ENCODE assay signal across 22 cellular contexts in the genomic region with DNA sequence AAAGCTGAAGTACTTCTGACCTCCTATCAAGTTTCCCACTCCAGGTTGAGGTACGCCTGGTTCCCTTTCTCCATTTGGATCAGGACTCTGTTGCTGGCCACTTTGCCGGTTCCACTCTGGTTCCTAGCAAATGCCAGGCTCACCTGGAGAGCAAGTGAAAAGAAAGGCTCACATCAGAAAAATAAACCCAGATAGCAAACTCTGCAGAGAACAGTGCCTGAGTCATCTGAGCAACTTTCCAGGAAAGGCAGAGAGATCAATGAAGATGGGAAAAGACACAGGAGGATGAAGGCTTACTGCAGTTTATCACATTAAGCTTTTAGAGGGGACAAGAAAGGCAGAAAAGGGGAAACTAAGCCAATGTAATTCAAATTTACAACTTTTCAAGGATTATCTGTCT. TPM values are rescaled to one million over a fixed set of nuclear protein-coding genes. Genes with fewer than 3 reads are reported as not detected.
DNase-seq lines count a peak whose midpoint lies in the region; ATAC-seq, FAIRE-seq and TF ChIP-seq lines count a peak whose summit lies in the region.
"Had no signal": no experiment of that assay in that cellular context is flagged by ENCODE, and none has a peak within 500 bp of the region (broad histone marks: within the 10 kb centered on the region; RNA-seq: fewer than 3 reads in every experiment).

No MANE protein-coding gene starts in this region.

- H2AFZ ChIP-seq in HepG2 (ENCODE audit: low read length), result no peak overlapping the region
- H2AFZ ChIP-seq: GM23338 had no signal

- peaks cover 8 to 58% of the 10 kb centered on the region in 2 experiments for H3K36me3 ChIP-seq in HepG2 (replicated peaks in 1 of 2; ENCODE audit: control insufficient read depth in 1 of 2, insufficient read depth in 2 of 2, low read length in 2 of 2)

- H3K27ac Mint-ChIP-seq in activated CD4-positive, alpha-beta T cell treated with anti-CD3 and anti-CD28 coated beads for 36 hours, result peak overlapping the region; percentile 23
- no peak overlapping the region for H3K27ac Mint-ChIP-seq in T-helper 17 cell
- H3K27ac Mint-ChIP-seq in stimulated activated naive B cell treated with anti-CD40 and anti-IgM and Interleukin-4, amounts not matched to agents 10 μg/mL and 1 μg/mL and 100 μg/mL, for 72 hours, result peak overlapping the region; percentile 72
- H3K27ac Mint-ChIP-seq: GM23338 had no signal

- no peaks in the 10 kb centered on the region for H4K20me1 ChIP-seq in HepG2 (ENCODE audit: insufficient read depth, low read length)

- no TSS peak for BruUV-seq in HepG2 (replicated peaks; lab: Mats Ljungman, UMichigan)

- H3K4me3 Mint-ChIP-seq in activated CD4-positive, alpha-beta T cell treated with anti-CD3 and anti-CD28 coated beads for 36 hours, result no peak overlapping the region
- peak overlapping the region; percentile 41 for H3K4me3 Mint-ChIP-seq in T-helper 17 cell
- H3K4me3 Mint-ChIP-seq in stimulated activated naive B cell treated with anti-CD40 and anti-IgM and Interleukin-4, amounts not matched to agents 10 μg/mL and 1 μg/mL and 100 μg/mL, for 72 hours, result no peak overlapping the region
- H3K4me3 Mint-ChIP-seq in activated T-cell treated with anti-CD3 and anti-CD28 coated beads, Interleukin-2, amount 50 U/mL, for 4 hours, result no peak overlapping the region
- H3K4me3 Mint-ChIP-seq: CD8-positive, alpha-beta memory T cell; GM23338 had no signal

- no peak for ATAC-seq in activated CD4-positive, alpha-beta T cell treated with anti-CD3 and anti-CD28 coated beads for 36 hours
- ATAC-seq in T-helper 17 cell (no peak), HepG2 (no peak)
- no peak for ATAC-seq in stimulated activated naive B cell treated with anti-CD40 and anti-IgM and Interleukin-4, amounts not matched to agents 10 μg/mL and 1 μg/mL and 100 μg/mL, for 72 hours (replicated peaks)
- no peak for ATAC-seq in activated T-cell treated with anti-CD3 and anti-CD28 coated beads, Interleukin-2, amount 50 U/mL, for 4 hours
- ATAC-seq: GM23338 had no signal

- no peak overlapping the region for H3K4me3 ChIP-seq in HepG2 (replicated peaks in 1 of 3; ENCODE audit: insufficient read depth in 1 of 3, low read depth in 2 of 3, low read length in 3 of 3)
- H3K4me3 ChIP-seq: BLaER1 treated with 17β-estradiol and CSF1 and Interleukin-3, amounts not matched to agents 10 nM and 100 nM; GM23338; Peyer's patch had no signal

- TF ChIP-seq CTCF in HepG2 (CRISPR knock-in tag; IDR thresholded peaks at IDR 0.05), result no peak

- no peak for DNase-seq in activated CD4-positive, alpha-beta T cell treated with anti-CD3 and anti-CD28 coated beads for 36 hours
- no peak for DNase-seq in activated CD4-positive, alpha-beta T cell treated with anti-CD3 and anti-CD28 coated beads for 1 hour
- DNase-seq in T-helper 17 cell, result no peak
- DNase-seq in HepG2 (ENCODE audit: low spot score), result no peak
- no peak for DNase-seq in stimulated activated naive B cell treated with anti-CD40 and anti-IgM and Interleukin-4, amounts not matched to agents 10 μg/mL and 1 μg/mL and 100 μg/mL, for 72 hours
- no peak for DNase-seq in SKM-1 (lab: John Stamatoyannopoulos, UW; ENCODE audit: unreplicated experiment)
- DNase-seq in activated T-cell treated with anti-CD3 and anti-CD28 coated beads, Interleukin-2, amount 50 U/mL, for 4 hours, result no peak
- DNase-seq in NK-92 (lab: John Stamatoyannopoulos, UW; ENCODE audit: unreplicated experiment), result no peak
- DNase-seq: 8988T; Calu3; CD8-positive, alpha-beta memory T cell; Karpas-422; NCI-H1694; NCI-H2081; NCI-H2171; NCI-H345; NCI-H524; NCI-H774; Peyer's patch had no signal

- no peak for FAIRE-seq in HepG2 (lab: Jason Lieb, UNC)
- FAIRE-seq: G401.6 had no signal

- H3K27me3 ChIP-seq in HepG2 (ENCODE audit: control insufficient read depth in 1 of 2, insufficient read depth in 2 of 2, low read length in 2 of 2), result no peaks in the 10 kb centered on the region
- H3K27me3 ChIP-seq: BLaER1 treated with 17β-estradiol and CSF1 and Interleukin-3, amounts not matched to agents 10 nM and 100 nM; Peyer's patch had no signal

- H3K79me2 ChIP-seq in HepG2 (ENCODE audit: insufficient read depth, low read length), result no peaks in the 10 kb centered on the region

- CTCF ChIA-PET in activated CD4-positive, alpha-beta T cell treated with anti-CD3 and anti-CD28 coated beads for 36 hours (lab: Charles Lee), result interaction anchor here (0.8 to 1.6 kb wide), 6 partner anchors 30 to 230 kb away, joined by 3 to 11 read pairs (median 3); no protein-coding TSS in a partner anchor
- CTCF ChIA-PET in HepG2 (lab: Yijun Ruan, JAX; ENCODE audit: low intra/inter-chr PET ratio, low total read pairs), result no interaction called here

- no peak overlapping the region for H3K9ac ChIP-seq in HepG2 (ENCODE audit: insufficient read depth, low read depth, low read length)
- H3K9ac ChIP-seq: BLaER1 treated with 17β-estradiol and CSF1 and Interleukin-3, amounts not matched to agents 10 nM and 100 nM had no signal

- in situ Hi-C loops in HepG2 (cut with HindIII; ENCODE audit: extremely low pct_ligation_motif_present, low pct_unique_long_range_greater_than_20kb), result no loop called here

- TF ChIP-seq POLR2A in HepG2 (IDR thresholded peaks at IDR 0.05; ENCODE audit: insufficient read depth in 1 of 2, low read depth in 2 of 2, low read length in 2 of 2), result no peak

- intact Hi-C loops in activated CD4-positive, alpha-beta T cell treated with anti-CD3 and anti-CD28 coated beads for 36 hours (cut with DNase I, micrococcal nuclease), result loop anchor here in 1 of 2 experiments (5.0 kb wide), 1 partner anchor 75 kb away; no protein-coding TSS in a partner anchor
- intact Hi-C loops in HepG2 (cut with micrococcal nuclease; ENCODE audit: unreplicated experiment), result no loop called here

- peaks cover 39% of the 10 kb centered on the region for H3K36me3 Mint-ChIP-seq in activated CD4-positive, alpha-beta T cell treated with anti-CD3 and anti-CD28 coated beads for 36 hours (ENCODE audit: low read depth)
- peaks cover 9% of the 10 kb centered on the region for H3K36me3 Mint-ChIP-seq in T-helper 17 cell (ENCODE audit: low read depth)
- H3K36me3 Mint-ChIP-seq in stimulated activated naive B cell treated with anti-CD40 and anti-IgM and Interleukin-4, amounts not matched to agents 10 μg/mL and 1 μg/mL and 100 μg/mL, for 72 hours, result peaks cover 25 to 50% of the 10 kb centered on the region in 2 donors
- H3K36me3 Mint-ChIP-seq in activated T-cell treated with anti-CD3 and anti-CD28 coated beads, Interleukin-2, amount 50 U/mL, for 4 hours (ENCODE audit: insufficient read depth), result peaks cover 48% of the 10 kb centered on the region

- H3K27ac ChIP-seq in HepG2 (ENCODE audit: extremely low read length, insufficient read depth, low read length), result no peak overlapping the region
- H3K27ac ChIP-seq: BLaER1 treated with 17β-estradiol and CSF1 and Interleukin-3, amounts not matched to agents 10 nM and 100 nM; Peyer's patch had no signal

- H3K4me1 ChIP-seq in HepG2 (ENCODE audit: insufficient read depth, low read length), result peaks cover 16% of the 10 kb centered on the region
- H3K4me1 ChIP-seq: BLaER1 treated with 17β-estradiol and CSF1 and Interleukin-3, amounts not matched to agents 10 nM and 100 nM; Peyer's patch had no signal

- no peaks in the 10 kb centered on the region for H3K9me3 ChIP-seq in T-helper 17 cell (ENCODE audit: control insufficient read depth, low read length, poor library complexity, severe bottlenecking)
- H3K9me3 ChIP-seq in HepG2 (ENCODE audit: low read length), result no peaks in the 10 kb centered on the region
- H3K9me3 ChIP-seq: BLaER1 treated with 17β-estradiol and CSF1 and Interleukin-3, amounts not matched to agents 10 nM and 100 nM; Peyer's patch had no signal

- WGBS in HepG2 (ENCODE audit: low lambda C conversion rate), result 100% methylated on average over 2 of the region's 2 CpGs

- H3K4me2 ChIP-seq in HepG2 (ENCODE audit: low read depth, low read length), result no peak overlapping the region
- H3K4me2 ChIP-seq: BLaER1 treated with 17β-estradiol and CSF1 and Interleukin-3, amounts not matched to agents 10 nM and 100 nM; GM23338 had no signal

- H3K4me1 Mint-ChIP-seq in activated CD4-positive, alpha-beta T cell treated with anti-CD3 and anti-CD28 coated beads for 36 hours, result peaks cover 6% of the 10 kb centered on the region
- peaks cover 9% of the 10 kb centered on the region for H3K4me1 Mint-ChIP-seq in T-helper 17 cell
- H3K4me1 Mint-ChIP-seq in stimulated activated naive B cell treated with anti-CD40 and anti-IgM and Interleukin-4, amounts not matched to agents 10 μg/mL and 1 μg/mL and 100 μg/mL, for 72 hours, result peaks cover 2 to 4% of the 10 kb centered on the region in 2 donors
- peaks cover 1% of the 10 kb centered on the region for H3K4me1 Mint-ChIP-seq in activated T-cell treated with anti-CD3 and anti-CD28 coated beads, Interleukin-2, amount 50 U/mL, for 4 hours (ENCODE audit: low read depth)
- H3K4me1 Mint-ChIP-seq: GM23338 had no signal

- no peaks in the 10 kb centered on the region for H3K9me3 Mint-ChIP-seq in activated CD4-positive, alpha-beta T cell treated with anti-CD3 and anti-CD28 coated beads for 36 hours (ENCODE audit: low read depth)
- H3K9me3 Mint-ChIP-seq in stimulated activated naive B cell treated with anti-CD40 and anti-IgM and Interleukin-4, amounts not matched to agents 10 μg/mL and 1 μg/mL and 100 μg/mL, for 72 hours, result no peaks in the 10 kb centered on the region
- H3K9me3 Mint-ChIP-seq in activated T-cell treated with anti-CD3 and anti-CD28 coated beads, Interleukin-2, amount 50 U/mL, for 4 hours, result no peaks in the 10 kb centered on the region
- H3K9me3 Mint-ChIP-seq: CD8-positive, alpha-beta memory T cell; GM23338 had no signal

- H3K27me3 Mint-ChIP-seq in activated CD4-positive, alpha-beta T cell treated with anti-CD3 and anti-CD28 coated beads for 36 hours, result no peaks in the 10 kb centered on the region
- no peaks in the 10 kb centered on the region for H3K27me3 Mint-ChIP-seq in T-helper 17 cell
- H3K27me3 Mint-ChIP-seq in stimulated activated naive B cell treated with anti-CD40 and anti-IgM and Interleukin-4, amounts not matched to agents 10 μg/mL and 1 μg/mL and 100 μg/mL, for 72 hours, result no peaks in the 10 kb centered on the region
- H3K27me3 Mint-ChIP-seq in activated T-cell treated with anti-CD3 and anti-CD28 coated beads, Interleukin-2, amount 50 U/mL, for 4 hours (ENCODE audit: low read depth), result no peaks in the 10 kb centered on the region
- H3K27me3 Mint-ChIP-seq: CD8-positive, alpha-beta memory T cell had no signal

- POLR2A ChIA-PET in activated CD4-positive, alpha-beta T cell treated with anti-CD3 and anti-CD28 coated beads for 36 hours (lab: Charles Lee), result no interaction called here
- POLR2A ChIA-PET in HepG2 (lab: Yijun Ruan, JAX), result interaction anchor here (1.4 kb wide), 1 partner anchor 73 kb away, joined by 3 read pairs; a partner anchor contains a TSS

- no peak for TF ChIP-seq EP300 in HepG2 (IDR thresholded peaks at IDR 0.05; ENCODE audit: low read depth in 2 of 2, low read length in 2 of 2)
- TF ChIP-seq EP300 in HepG2 (CRISPR knock-in tag; IDR thresholded peaks at IDR 0.05; ENCODE audit: borderline replicate concordance), result no peak

- TF ChIP-seq RAD21 in HepG2 (CRISPR knock-in tag; IDR thresholded peaks at IDR 0.05), result no peak

RNA-seq across cellular contexts. Expression of a gene that starts 41.8 kb away (rescaled TPM):
- total RNA-seq in activated CD4-positive, alpha-beta T cell treated with anti-CD3 and anti-CD28 coated beads for 36 hours, result 1 to 10 TPM; 2.6 to 2.8 TPM
- total RNA-seq in T-helper 17 cell, result 1 to 10 TPM; 4.6 to 5.1 TPM
- 3.6 and 4.5 TPM in 2 replicates for total RNA-seq in HepG2 (2016; rRNA removed; fragmentation: Illumina TruSeq; extraction: Trizol)
- 1.1 and 1.2 TPM in 2 replicates for total RNA-seq in HepG2 (2016; cell fraction: cytosol; rRNA removed; fragmentation: Illumina TruSeq; extraction: Trizol; ENCODE audit: low read depth)
- 3.5 and 5.6 TPM in 2 replicates for total RNA-seq in HepG2 (2016; cell fraction: insoluble cytoplasmic fraction; rRNA removed; fragmentation: Illumina TruSeq; extraction: Trizol)
- 2.8 and 3.6 TPM in 2 replicates for total RNA-seq in HepG2 (2016; cell fraction: membrane; rRNA removed; fragmentation: Illumina TruSeq; extraction: Trizol)
- total RNA-seq in HepG2 (2016; cell fraction: nucleus; rRNA removed; fragmentation: Illumina TruSeq; extraction: Trizol), result 4.0 TPM in 2 replicates
- 2.2 and 2.5 TPM in 2 replicates for polyA plus RNA-seq in HepG2 (2011; rRNA removed)
- polyA plus RNA-seq in HepG2 (2011; cell fraction: cytosol; rRNA removed), result 0.94 and 1.8 TPM in 2 replicates
- polyA plus RNA-seq in HepG2 (2011; cell fraction: nucleus; rRNA removed), result 1.3 and 2.0 TPM in 2 replicates
- 1.6 and 2.3 TPM in 2 replicates for polyA plus RNA-seq in HepG2 (2012)
- 0.49 and 0.52 TPM in 2 replicates for polyA plus RNA-seq in HepG2 (2016; cell fraction: cytosol; fragmentation: Illumina TruSeq; extraction: Trizol; ENCODE audit: low read depth)
- 3.5 and 4.0 TPM in 2 replicates for polyA plus RNA-seq in HepG2 (2016; cell fraction: insoluble cytoplasmic fraction; fragmentation: Illumina TruSeq; extraction: Trizol; ENCODE audit: low read depth)
- 1.4 and 1.5 TPM in 2 replicates for polyA plus RNA-seq in HepG2 (2016; cell fraction: membrane; fragmentation: Illumina TruSeq; extraction: Trizol; ENCODE audit: low read depth)
- 3.7 and 4.4 TPM in 2 replicates for polyA plus RNA-seq in HepG2 (2016; cell fraction: nucleus; fragmentation: Illumina TruSeq; extraction: Trizol; ENCODE audit: insufficient read depth, low read depth)
- 1.7 and 3.5 TPM in 2 replicates for polyA minus RNA-seq in HepG2 (2011; rRNA and poly(A)+ RNA removed; ENCODE audit: low replicate concordance)
- 1.1 and 1.4 TPM in 2 replicates for polyA minus RNA-seq in HepG2 (2011; cell fraction: cytosol; rRNA and poly(A)+ RNA removed)
- polyA minus RNA-seq in HepG2 (2011; cell fraction: nucleus; rRNA and poly(A)+ RNA removed), result 5.9 and 8.2 TPM in 2 replicates
- total RNA-seq in activated T-cell treated with anti-CD3 and anti-CD28 coated beads, Interleukin-2, amount 50 U/mL, for 4 hours, result 1 to 10 TPM; 1.6 to 2.8 (median 1.9) TPM

RNA-seq across cellular contexts. Expression of a gene that starts 57.0 kb away (rescaled TPM):
- total RNA-seq in activated CD4-positive, alpha-beta T cell treated with anti-CD3 and anti-CD28 coated beads for 36 hours, result 10 to 100 TPM; 37.5 to 42.6 TPM
- total RNA-seq in T-helper 17 cell, result 10 to 100 TPM; 50.5 to 55.6 TPM
- total RNA-seq in HepG2 (2016; rRNA removed; fragmentation: Illumina TruSeq; extraction: Trizol), result 30.0 and 49.7 TPM in 2 replicates
- 4.1 and 5.0 TPM in 2 replicates for total RNA-seq in HepG2 (2016; cell fraction: cytosol; rRNA removed; fragmentation: Illumina TruSeq; extraction: Trizol; ENCODE audit: low read depth)
- total RNA-seq in HepG2 (2016; cell fraction: insoluble cytoplasmic fraction; rRNA removed; fragmentation: Illumina TruSeq; extraction: Trizol), result 28.3 and 45.9 TPM in 2 replicates
- 6.0 and 6.7 TPM in 2 replicates for total RNA-seq in HepG2 (2016; cell fraction: membrane; rRNA removed; fragmentation: Illumina TruSeq; extraction: Trizol)
- 27.0 and 29.3 TPM in 2 replicates for total RNA-seq in HepG2 (2016; cell fraction: nucleus; rRNA removed; fragmentation: Illumina TruSeq; extraction: Trizol)
- 14.7 and 15.4 TPM in 2 replicates for polyA plus RNA-seq in HepG2 (2011; rRNA removed)
- 11.8 and 17.4 TPM in 2 replicates for polyA plus RNA-seq in HepG2 (2011; cell fraction: cytosol; rRNA removed)
- polyA plus RNA-seq in HepG2 (2011; cell fraction: nucleus; rRNA removed), result 10.3 and 14.5 TPM in 2 replicates
- 19.7 and 22.5 TPM in 2 replicates for polyA plus RNA-seq in HepG2 (2012)
- 1.1 and 1.4 TPM in 2 replicates for polyA plus RNA-seq in HepG2 (2016; cell fraction: cytosol; fragmentation: Illumina TruSeq; extraction: Trizol; ENCODE audit: low read depth)
- 53.6 and 54.5 TPM in 2 replicates for polyA plus RNA-seq in HepG2 (2016; cell fraction: insoluble cytoplasmic fraction; fragmentation: Illumina TruSeq; extraction: Trizol; ENCODE audit: low read depth)
- polyA plus RNA-seq in HepG2 (2016; cell fraction: membrane; fragmentation: Illumina TruSeq; extraction: Trizol; ENCODE audit: low read depth), result 3.3 and 3.8 TPM in 2 replicates
- polyA plus RNA-seq in HepG2 (2016; cell fraction: nucleus; fragmentation: Illumina TruSeq; extraction: Trizol; ENCODE audit: insufficient read depth, low read depth), result 33.7 and 36.9 TPM in 2 replicates
- 21.2 and 58.7 TPM in 2 replicates for polyA minus RNA-seq in HepG2 (2011; rRNA and poly(A)+ RNA removed; ENCODE audit: low replicate concordance)
- polyA minus RNA-seq in HepG2 (2011; cell fraction: cytosol; rRNA and poly(A)+ RNA removed), result 14.3 and 28.6 TPM in 2 replicates
- polyA minus RNA-seq in HepG2 (2011; cell fraction: nucleus; rRNA and poly(A)+ RNA removed), result 25.8 and 29.0 TPM in 2 replicates
- total RNA-seq in activated T-cell treated with anti-CD3 and anti-CD28 coated beads, Interleukin-2, amount 50 U/mL, for 4 hours, result 10 to 100 TPM; 56.4 to 61.2 (median 61.2) TPM
